16 cellular contexts compared by ENCODE assay signal in the genomic region with DNA sequence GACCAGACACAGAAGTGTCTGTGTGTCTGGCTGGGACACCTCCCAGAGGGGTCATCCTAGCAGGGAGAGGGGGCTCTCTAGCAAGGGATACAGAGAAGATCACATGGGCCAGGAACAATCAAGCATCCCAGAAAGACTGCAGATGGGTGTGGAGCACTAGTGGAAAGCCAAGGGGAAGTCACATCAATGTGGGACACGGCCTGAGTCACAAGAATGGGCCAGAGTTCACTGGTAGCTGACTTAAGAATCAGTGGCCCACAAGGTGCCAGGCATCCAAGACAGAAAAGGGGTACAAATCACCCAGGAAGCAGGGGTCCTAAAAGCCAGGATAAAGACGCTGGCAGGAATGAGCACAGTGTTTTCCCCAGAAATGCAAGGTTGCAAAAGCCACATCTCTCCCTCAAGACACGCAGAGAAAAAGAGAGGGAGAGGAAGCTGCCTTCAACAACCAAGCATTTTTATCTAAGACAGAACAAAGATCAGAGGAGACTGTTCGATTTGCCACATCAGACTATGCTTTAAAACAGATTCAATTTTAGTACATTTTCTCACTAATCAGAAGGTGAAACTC.
DNase-seq lines count a peak whose midpoint lies in the region; ATAC-seq, FAIRE-seq and TF ChIP-seq lines count a peak whose summit lies in the region.
"Had no signal": no experiment of that assay in that cellular context is flagged by ENCODE, and none has a peak within 500 bp of the region (broad histone marks: within the 10 kb centered on the region; RNA-seq: fewer than 3 reads in every experiment).

No MANE protein-coding gene starts in this region.

- SMC1A ChIA-PET in GM12878 (lab: Charles Lee; ENCODE audit: uncharacterized antibody, unreplicated experiment): interaction anchor here (1.0 to 20.4 kb wide), 14 partner anchors 10 to 207 kb away, joined by 3 to 396 read pairs (median 6); no protein-coding TSS in a partner anchor

- H3K27ac ChIP-seq in HCT116 (ENCODE audit: low read depth, low read length) (peak overlapping the region; percentile 97), GM12878 (ENCODE audit: control insufficient read depth, insufficient read depth) (peak overlapping the region; percentile 32), left lung (peak overlapping the region; percentile 26 to 60)
- H3K27ac ChIP-seq: C4-2B had no signal

- FAIRE-seq in GM12878 (lab: Jason Lieb, UNC): no peak

- BruUV-seq in HCT116 (replicated peaks; lab: Mats Ljungman, UMichigan) (no TSS peak), GM12878 (replicated peaks; lab: Mats Ljungman, UMichigan) (no TSS peak)

- H3K9ac ChIP-seq in HCT116 (ENCODE audit: low read length) (peak overlapping the region; percentile 36), GM12878 (ENCODE audit: control insufficient read depth, insufficient read depth, low read length) (no peak overlapping the region)

- H3K9me2 ChIP-seq in HCT116 (ENCODE audit: insufficient read depth): no peaks in the 10 kb centered on the region

- no peaks in the 10 kb centered on the region for H3K36me3 Mint-ChIP-seq in stimulated activated memory B cell treated with anti-CD40 and anti-IgM and Interleukin-4, amounts not matched to agents 10 μg/mL and 1 μg/mL and 100 μg/mL, for 72 hours
- H3K36me3 Mint-ChIP-seq in activated CD8-positive, alpha-beta T cell treated with anti-CD3 and anti-CD28 coated beads for 36 hours (ENCODE audit: low read depth): no peaks in the 10 kb centered on the region

- TF ChIP-seq POLR2A in HCT116 (IDR thresholded peaks at IDR 0.05; ENCODE audit: borderline replicate concordance, extremely low read depth, insufficient read depth, insufficient read length) (no peak), GM12878 (IDR thresholded peaks at IDR 0.05; ENCODE audit: low read depth, low read length) (no peak)

- H3K27me3 ChIP-seq in HCT116 (ENCODE audit: insufficient read depth, low read length): no peaks in the 10 kb centered on the region
- no peaks in the 10 kb centered on the region for H3K27me3 ChIP-seq in GM12878 (replicated peaks in 1 of 2; ENCODE audit: control insufficient read depth in 2 of 2, insufficient read depth in 2 of 2, low read length in 1 of 2)
- no peaks in the 10 kb centered on the region for H3K27me3 ChIP-seq in left lung

- in situ Hi-C loops in GM12878 (cut with MboI): no loop called here

- H3K4me3 ChIP-seq in HCT116 (replicated peaks in 1 of 2; ENCODE audit: low read depth in 1 of 2, low read length in 2 of 2) (peak overlapping the region in 1 of 2 experiments; percentile 5; a peak in 1 of 4 replicates), GM12878 (no peak overlapping the region), left lung (no peak overlapping the region)

- TF ChIP-seq EP300 in GM12878 (IDR thresholded peaks at IDR 0.05; ENCODE audit: borderline replicate concordance in 1 of 2, control insufficient read depth in 1 of 2, low read depth in 2 of 2, low read length in 2 of 2): no peak

- H3K4me3 Mint-ChIP-seq in stimulated activated memory B cell treated with anti-CD40 and anti-IgM and Interleukin-4, amounts not matched to agents 10 μg/mL and 1 μg/mL and 100 μg/mL, for 72 hours: no peak overlapping the region
- H3K4me3 Mint-ChIP-seq in activated CD8-positive, alpha-beta T cell treated with anti-CD3 and anti-CD28 coated beads for 36 hours: no peak overlapping the region

- TF ChIP-seq CTCF in HCT116 (IDR thresholded peaks at IDR 0.05 in 2 of 3, conservative IDR thresholded peaks at IDR 0.05 in 1 of 3; ENCODE audit: borderline replicate concordance in 1 of 3, insufficient read depth in 1 of 3, low read depth in 2 of 3, low read length in 2 of 3): no peak
- no peak for TF ChIP-seq CTCF in GM12878 (IDR thresholded peaks at IDR 0.05 in 2 of 3, conservative IDR thresholded peaks at IDR 0.05 in 1 of 3; ENCODE audit: control insufficient read depth in 2 of 3, extremely low read depth in 1 of 3, insufficient read depth in 1 of 3, low read depth in 3 of 3, low read length in 3 of 3)
- TF ChIP-seq CTCF in left lung (IDR thresholded peaks at IDR 0.05): no peak
- no peak for TF ChIP-seq CTCF in activated CD8-positive, alpha-beta T cell treated with anti-CD3 and anti-CD28 coated beads for 36 hours (IDR thresholded peaks at IDR 0.05)

- no peaks in the 10 kb centered on the region for H3K27me3 Mint-ChIP-seq in stimulated activated memory B cell treated with anti-CD40 and anti-IgM and Interleukin-4, amounts not matched to agents 10 μg/mL and 1 μg/mL and 100 μg/mL, for 72 hours
- no peaks in the 10 kb centered on the region for H3K27me3 Mint-ChIP-seq in activated CD8-positive, alpha-beta T cell treated with anti-CD3 and anti-CD28 coated beads for 36 hours

- H3K36me3 ChIP-seq in HCT116 (ENCODE audit: control insufficient read depth in 1 of 2, insufficient read depth in 2 of 2, low read length in 2 of 2) (peaks cover 0 to 4% of the 10 kb centered on the region in 2 experiments; a peak in 1 of 4 replicates), GM12878 (ENCODE audit: control insufficient read depth in 2 of 2, insufficient read depth in 2 of 2, low read length in 1 of 2) (no peaks in the 10 kb centered on the region), left lung (no peaks in the 10 kb centered on the region)

- CTCF ChIA-PET in HCT116 (lab: Charles Lee): interaction anchor here (1.3 to 4.2 kb wide), 6 partner anchors 10 to 119 kb away, joined by 3 to 29 read pairs (median 4); no protein-coding TSS in a partner anchor
- CTCF ChIA-PET in GM12878 (lab: Yijun Ruan, JAX): interaction anchor here (1.2 to 19.5 kb wide), 17 partner anchors 7 to 162 kb away, joined by 3 to 494 read pairs (median 9); partner anchors contain the start of gene DST
- CTCF ChIA-PET in activated CD8-positive, alpha-beta T cell treated with anti-CD3 and anti-CD28 coated beads for 36 hours (lab: Charles Lee): interaction anchor here (1.8 kb wide), 1 partner anchor 11 kb away, joined by 4 read pairs; no protein-coding TSS in a partner anchor

- no peak for DNase-seq in HCT116 (ENCODE audit: low read depth, low spot score)
- no peak for DNase-seq in GM12878 (ENCODE audit: low read depth, low spot score)
- no peak for DNase-seq in left lung
- no peak for DNase-seq in activated CD8-positive, alpha-beta T cell treated with anti-CD3 and anti-CD28 coated beads for 36 hours
- DNase-seq: activated CD4-positive, alpha-beta T cell treated with anti-CD3 and anti-CD28 coated beads for 1 hour; central memory CD4-positive, alpha-beta T cell; H7; kidney glomerular epithelial cell; NCI-H510A treated with DMSO at 0.1 percent for 48 hours; posterior cingulate gyrus had no signal

- POLR2A ChIA-PET in HCT116 (lab: Charles Lee): no interaction called here
- POLR2A ChIA-PET in GM12878 (lab: Charles Lee): interaction anchor here (0.5 to 1.6 kb wide), 7 partner anchors 9 to 95 kb away, joined by 3 to 6 read pairs (median 4); no protein-coding TSS in a partner anchor
- POLR2A ChIA-PET in activated CD8-positive, alpha-beta T cell treated with anti-CD3 and anti-CD28 coated beads for 36 hours (lab: Charles Lee): no interaction called here

- ATAC-seq in HCT116 (peak; percentile 47), GM12878 (no peak), left lung (no peak), HG02642 (IDR thresholded peaks at IDR 0.05; ENCODE audit: poor library complexity, unreplicated experiment) (no peak), GM21447 (IDR thresholded peaks at IDR 0.05; ENCODE audit: unreplicated experiment) (no peak), HG02763 (IDR thresholded peaks at IDR 0.05; ENCODE audit: unreplicated experiment) (no peak)
- ATAC-seq in stimulated activated memory B cell treated with anti-CD40 and anti-IgM and Interleukin-4, amounts not matched to agents 10 μg/mL and 1 μg/mL and 100 μg/mL, for 72 hours: peak; percentile 39
- no peak for ATAC-seq in activated CD8-positive, alpha-beta T cell treated with anti-CD3 and anti-CD28 coated beads for 36 hours

- no peak for TF ChIP-seq RAD21 in HCT116 (IDR thresholded peaks at IDR 0.05; ENCODE audit: low read depth)
- TF ChIP-seq RAD21 in GM12878 (IDR thresholded peaks at IDR 0.05; ENCODE audit: insufficient read depth, low read depth, low read length): no peak

- no peaks in the 10 kb centered on the region for H3K9me3 Mint-ChIP-seq in stimulated activated memory B cell treated with anti-CD40 and anti-IgM and Interleukin-4, amounts not matched to agents 10 μg/mL and 1 μg/mL and 100 μg/mL, for 72 hours
- H3K9me3 Mint-ChIP-seq in activated CD8-positive, alpha-beta T cell treated with anti-CD3 and anti-CD28 coated beads for 36 hours: no peaks in the 10 kb centered on the region
- H3K9me3 Mint-ChIP-seq: activated T-helper 2 cell treated with anti-CD3 and anti-CD28 coated beads, Interferon-gamma antibody, Interleukin-2, Interleukin-4, amounts not matched to agents 10 μg/mL and 5 μg/mL and 100 μg/mL, durations not matched to agents 14 hours and 24 hours and 36 hours had no signal

- intact Hi-C loops in HCT116 (cut with micrococcal nuclease): loop anchor here (2.0 to 5.0 kb wide), 4 partner anchors 48 to 399 kb away; no protein-coding TSS in a partner anchor
- intact Hi-C loops in GM12878 (cut with micrococcal nuclease; ENCODE audit: unreplicated experiment): loop anchor here (5.0 kb wide), 1 partner anchor 114 kb away; the partner anchor contains the start of gene DST
- intact Hi-C loops in left lung (cut with DNase I): no loop called here
- intact Hi-C loops in activated CD8-positive, alpha-beta T cell treated with anti-CD3 and anti-CD28 coated beads for 36 hours (cut with micrococcal nuclease): no loop called here

- H3K79me2 ChIP-seq in HCT116 (ENCODE audit: insufficient read depth, low read length) (peaks cover 97% of the 10 kb centered on the region), GM12878 (ENCODE audit: control insufficient read depth, insufficient read depth, low read length) (peaks cover 77% of the 10 kb centered on the region)

- H2AFZ ChIP-seq in HCT116 (ENCODE audit: low read depth, low read length, poor library complexity, severe bottlenecking) (no peak overlapping the region), GM12878 (ENCODE audit: control insufficient read depth, low read depth, low read length) (no peak overlapping the region)

- H3K9me3 ChIP-seq in HCT116 (ENCODE audit: control insufficient read depth in 1 of 2, insufficient read depth in 1 of 2, low read depth in 1 of 2, low read length in 2 of 2) (no peaks in the 10 kb centered on the region), GM12878 (replicated peaks; ENCODE audit: control insufficient read depth, insufficient read depth, low read length) (peaks cover 2% of the 10 kb centered on the region; the same call in 1 of the 3 replicates), left lung (no peaks in the 10 kb centered on the region)

- 57% methylated on average over 4 of the region's 4 CpGs for WGBS in GM12878 (ENCODE audit: insufficient coverage, insufficient replicate concordance, low lambda C conversion rate, missing lambda C conversion rate)

- RAD21 ChIA-PET in HCT116 (lab: Charles Lee; ENCODE audit: low non-redundant PET in 1 of 2, low total read pairs in 2 of 2, uncharacterized antibody in 2 of 2, unreplicated experiment in 2 of 2) (interaction anchor here in 1 of 2 experiments (1.4 kb wide), 1 partner anchor 43 kb away, joined by 6 read pairs; no protein-coding TSS in a partner anchor), GM12878 (lab: Charles Lee; ENCODE audit: unreplicated experiment) (interaction anchor here (1.2 to 15.3 kb wide), 6 partner anchors 10 to 112 kb away, joined by 3 to 450 read pairs (median 28); no protein-coding TSS in a partner anchor)

- H4K20me1 ChIP-seq in HCT116 (ENCODE audit: insufficient read depth) (no peaks in the 10 kb centered on the region), GM12878 (ENCODE audit: control insufficient read depth, insufficient read depth) (no peaks in the 10 kb centered on the region)

- H3K4me2 ChIP-seq in HCT116 (ENCODE audit: low read length): peak overlapping the region; percentile 57
- H3K4me2 ChIP-seq in GM12878 (ENCODE audit: control insufficient read depth, insufficient read depth): 0 out of 2 replicates have a peak overlapping the region, but pooled peaks have one; percentile 2

- no peaks in the 10 kb centered on the region for H3K4me1 Mint-ChIP-seq in stimulated activated memory B cell treated with anti-CD40 and anti-IgM and Interleukin-4, amounts not matched to agents 10 μg/mL and 1 μg/mL and 100 μg/mL, for 72 hours
- no peaks in the 10 kb centered on the region for H3K4me1 Mint-ChIP-seq in activated CD8-positive, alpha-beta T cell treated with anti-CD3 and anti-CD28 coated beads for 36 hours (ENCODE audit: low read depth)

- H3K4me1 ChIP-seq in HCT116 (ENCODE audit: control insufficient read depth in 1 of 2, insufficient read depth in 2 of 2, low read length in 2 of 2) (peaks cover 91 to 93% of the 10 kb centered on the region in 2 experiments), GM12878 (ENCODE audit: control insufficient read depth, insufficient read depth, low read length) (peaks cover 64% of the 10 kb centered on the region), left lung (peaks cover 17 to 19% of the 10 kb centered on the region in 2 donors)

- H3K27ac Mint-ChIP-seq in stimulated activated memory B cell treated with anti-CD40 and anti-IgM and Interleukin-4, amounts not matched to agents 10 μg/mL and 1 μg/mL and 100 μg/mL, for 72 hours: no peak overlapping the region
- no peak overlapping the region for H3K27ac Mint-ChIP-seq in activated CD8-positive, alpha-beta T cell treated with anti-CD3 and anti-CD28 coated beads for 36 hours
- H3K27ac Mint-ChIP-seq: activated T-helper 2 cell treated with anti-CD3 and anti-CD28 coated beads, Interferon-gamma antibody, Interleukin-2, Interleukin-4, amounts not matched to agents 10 μg/mL and 5 μg/mL and 100 μg/mL, durations not matched to agents 14 hours and 24 hours and 36 hours had no signal

Comparison
In these comparisons a context has a peak if more than half of its experiments do, and no peak if none do; other contexts are left out.
1. ATAC-seq: peak in HCT116 (single experiment) and stimulated activated memory B cell treated with anti-CD40 and anti-IgM and Interleukin-4, amounts not matched to agents 10 μg/mL and 1 μg/mL and 100 μg/mL, for 72 hours (single experiment); none in GM12878 (single experiment), left lung (single experiment), activated CD8-positive, alpha-beta T cell treated with anti-CD3 and anti-CD28 coated beads for 36 hours (single experiment), HG02642 (single experiment), GM21447 (single experiment) and HG02763 (single experiment).
2. H3K27ac ChIP-seq: peak in every context shown above with its lines; median percentile 97 in HCT116; 43 in left lung; 32 in GM12878.
3. intact Hi-C loops: an anchor here in HCT116 (2.0 to 5.0 kb wide) and GM12878 (5.0 kb wide); none called in left lung and activated CD8-positive, alpha-beta T cell treated with anti-CD3 and anti-CD28 coated beads for 36 hours.
4. Of the 18 proteins assayed by ChIP-seq in both GM12878 and HCT116: peak only in GM12878: none; only in HCT116: MAX and SP1; in both: none; in neither: 16.